In the genomic region with DNA sequence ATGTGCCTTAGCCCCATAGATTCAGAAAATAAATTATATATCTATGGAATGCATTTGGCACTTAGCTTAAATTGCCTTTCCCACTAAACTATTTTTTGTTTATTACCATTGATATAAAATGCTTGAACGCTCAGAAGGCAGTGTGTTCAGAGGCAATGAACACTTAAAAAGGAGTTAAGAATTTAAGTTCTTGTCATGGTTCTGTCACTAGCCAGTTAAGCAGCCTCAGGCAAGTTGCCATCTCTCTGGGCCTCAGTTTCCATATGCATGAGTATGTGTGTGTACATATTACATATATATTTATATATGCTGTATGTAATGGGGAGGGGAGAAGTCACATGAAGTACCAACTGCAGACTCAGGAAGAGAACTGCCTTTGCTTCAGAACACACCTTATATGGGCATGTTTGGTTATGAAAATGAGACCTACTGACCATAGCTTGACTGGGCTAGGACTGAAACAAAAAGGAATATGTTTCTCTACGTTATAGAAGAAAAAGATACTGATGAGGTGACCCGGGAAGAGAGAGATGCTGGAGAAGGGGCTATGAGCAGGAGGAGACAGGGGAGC, we compare ENCODE assay signal across 10 cellular contexts.
DNase-seq lines count a peak whose midpoint lies in the region; ATAC-seq and TF ChIP-seq lines count a peak whose summit lies in the region.
"Had no signal": no experiment of that assay in that cellular context is flagged by ENCODE, and none has a peak within 500 bp of the region (broad histone marks: within the 10 kb centered on the region; RNA-seq: fewer than 3 reads in every experiment).

No MANE protein-coding gene starts in this region.

- no peak overlapping the region for H2BK12ac ChIP-seq in trophoblast cell (ENCODE audit: low read length)

- no peaks in the 10 kb centered on the region for H4K20me1 ChIP-seq in HCT116 (ENCODE audit: insufficient read depth)

- no peak overlapping the region for H4K91ac ChIP-seq in trophoblast cell (ENCODE audit: low read depth, low read length)

- H3K4me3 ChIP-seq in HCT116 (replicated peaks in 1 of 2; ENCODE audit: low read depth in 1 of 2, low read length in 2 of 2) (no peak overlapping the region), trophoblast cell (ENCODE audit: low read depth, low read length) (no peak overlapping the region)

- DNase-seq in HCT116 (ENCODE audit: low read depth, low spot score) (no peak), iris pigment epithelial cell (ENCODE audit: low read depth) (peak; percentile 64), trophoblast cell (no peak), NCI-H2196 treated with DMSO at 0.1 percent for 48 hours (lab: John Stamatoyannopoulos, UW; ENCODE audit: unreplicated experiment) (no peak), SK-N-DZ (ENCODE audit: low spot score) (no peak)
- no peak for DNase-seq in stimulated activated naive CD4-positive, alpha-beta T cell treated with Interleukin-2 at 50 U/mL for 16 hours (lab: John Stamatoyannopoulos, UW)
- DNase-seq: NCI-H187, small intestine had no signal

- RAD21 ChIA-PET in HCT116 (lab: Charles Lee; ENCODE audit: low non-redundant PET in 1 of 2, low total read pairs in 2 of 2, uncharacterized antibody in 2 of 2, unreplicated experiment in 2 of 2): no interaction called here

- TF ChIP-seq CTCF in HCT116 (IDR thresholded peaks at IDR 0.05 in 2 of 3, conservative IDR thresholded peaks at IDR 0.05 in 1 of 3; ENCODE audit: borderline replicate concordance in 1 of 3, insufficient read depth in 1 of 3, low read depth in 2 of 3, low read length in 2 of 3): no peak

- no peak overlapping the region for H3K27ac ChIP-seq in HCT116 (ENCODE audit: low read depth, low read length)
- H3K27ac ChIP-seq in trophoblast cell (ENCODE audit: low read depth, low read length): no peak overlapping the region

- H3K9me3 ChIP-seq in HCT116 (ENCODE audit: control insufficient read depth in 1 of 2, insufficient read depth in 1 of 2, low read depth in 1 of 2, low read length in 2 of 2) (no peaks in the 10 kb centered on the region), trophoblast cell (ENCODE audit: insufficient read depth, low read depth, low read length) (no peaks in the 10 kb centered on the region)

- H3K4me2 ChIP-seq in HCT116 (ENCODE audit: low read length) (no peak overlapping the region), trophoblast cell (ENCODE audit: low read length) (no peak overlapping the region)

- H2BK5ac ChIP-seq in trophoblast cell (ENCODE audit: low read depth, low read length, poor library complexity): no peak overlapping the region

- H3K79me1 ChIP-seq in trophoblast cell (ENCODE audit: low read length): no peaks in the 10 kb centered on the region

- H3K14ac ChIP-seq in trophoblast cell (ENCODE audit: low read length): no peak overlapping the region

- no peak overlapping the region for H4K12ac ChIP-seq in trophoblast cell (ENCODE audit: low read depth, low read length)

- H3K79me2 ChIP-seq in HCT116 (ENCODE audit: insufficient read depth, low read length) (no peaks in the 10 kb centered on the region), trophoblast cell (ENCODE audit: control insufficient read depth, insufficient read depth, low read length, poor library complexity) (no peaks in the 10 kb centered on the region)

- no peaks in the 10 kb centered on the region for H3K9me2 ChIP-seq in HCT116 (ENCODE audit: insufficient read depth)

- H3K18ac ChIP-seq in trophoblast cell (ENCODE audit: low read length): no peak overlapping the region

- intact Hi-C loops in HCT116 (cut with micrococcal nuclease): loop anchor here (10.0 kb wide), 1 partner anchor 159 kb away; no protein-coding TSS in a partner anchor

- no peak overlapping the region for H3K4ac ChIP-seq in trophoblast cell (ENCODE audit: low read depth, low read length)

- H2BK120ac ChIP-seq in trophoblast cell (ENCODE audit: insufficient read depth, low read length, poor library complexity): no peak overlapping the region

- BruUV-seq in HCT116 (replicated peaks; lab: Mats Ljungman, UMichigan): no TSS peak

- no CpG with 5 or more reads among the region's 3 CpGs for WGBS in trophoblast cell (ENCODE audit: extremely low coverage, insufficient coverage, insufficient read length)

- no peak overlapping the region for H3K23ac ChIP-seq in trophoblast cell (ENCODE audit: low read length)

- H3K9ac ChIP-seq in HCT116 (ENCODE audit: low read length) (no peak overlapping the region), trophoblast cell (ENCODE audit: low read length) (no peak overlapping the region)

- no peak overlapping the region for H2AK5ac ChIP-seq in trophoblast cell (ENCODE audit: low read length)

- no peak for TF ChIP-seq RAD21 in HCT116 (IDR thresholded peaks at IDR 0.05; ENCODE audit: low read depth)

- no peak for TF ChIP-seq POLR2A in HCT116 (IDR thresholded peaks at IDR 0.05; ENCODE audit: borderline replicate concordance, extremely low read depth, insufficient read depth, insufficient read length)

- H2AFZ ChIP-seq in HCT116 (ENCODE audit: low read depth, low read length, poor library complexity, severe bottlenecking) (no peak overlapping the region), trophoblast cell (ENCODE audit: insufficient read depth, low read length, poor library complexity) (no peak overlapping the region)

- CTCF ChIA-PET in HCT116 (lab: Charles Lee): no interaction called here

- H3K27me3 ChIP-seq in HCT116 (ENCODE audit: insufficient read depth, low read length) (no peaks in the 10 kb centered on the region), trophoblast cell (ENCODE audit: insufficient read depth, low read length) (no peaks in the 10 kb centered on the region)

- peak; percentile 36 for ATAC-seq in GM18520 (IDR thresholded peaks at IDR 0.05; ENCODE audit: unreplicated experiment)
- ATAC-seq in HCT116: no peak
- ATAC-seq in HG03521 (IDR thresholded peaks at IDR 0.05; ENCODE audit: unreplicated experiment): peak; percentile 54

- H3K4me1 ChIP-seq in HCT116 (ENCODE audit: control insufficient read depth in 1 of 2, insufficient read depth in 2 of 2, low read length in 2 of 2) (peaks cover 0 to 12% of the 10 kb centered on the region in 2 experiments; a peak in 1 of 4 replicates), trophoblast cell (ENCODE audit: control insufficient read depth in 1 of 2, insufficient read depth in 2 of 2, low read length in 2 of 2) (peaks cover 3 to 5% of the 10 kb centered on the region in 2 experiments)

- H3K36me3 ChIP-seq in HCT116 (ENCODE audit: control insufficient read depth in 1 of 2, insufficient read depth in 2 of 2, low read length in 2 of 2) (no peaks in the 10 kb centered on the region), trophoblast cell (ENCODE audit: control insufficient read depth in 1 of 2, insufficient read depth in 2 of 2, low read length in 2 of 2) (no peaks in the 10 kb centered on the region)

- POLR2A ChIA-PET in HCT116 (lab: Charles Lee): interaction anchor here (2.1 kb wide), 1 partner anchor 12 kb away, joined by 8 read pairs; no protein-coding TSS in a partner anchor

- H4K8ac ChIP-seq in trophoblast cell (ENCODE audit: low read depth, low read length): no peak overlapping the region

TF ChIP-seq in HCT116, 20 proteins besides CTCF, POLR2A, EP300 and RAD21:
- no peak for TF ChIP-seq ZFX (IDR thresholded peaks at IDR 0.05)
- TF ChIP-seq SRF (IDR thresholded peaks at IDR 0.05; ENCODE audit: low read depth): peak; percentile 46; the same call in 1 of the 2 replicates
- TF ChIP-seq JUND (IDR thresholded peaks at IDR 0.05): 0 out of 2 replicates have a peak, but pooled peaks have one; percentile 0
- TF ChIP-seq YY1 (IDR thresholded peaks at IDR 0.05; ENCODE audit: extremely low read depth, insufficient replicate concordance, low read depth, low read length): no peak
